8 cellular contexts compared by ENCODE assay signal in the genomic region with DNA sequence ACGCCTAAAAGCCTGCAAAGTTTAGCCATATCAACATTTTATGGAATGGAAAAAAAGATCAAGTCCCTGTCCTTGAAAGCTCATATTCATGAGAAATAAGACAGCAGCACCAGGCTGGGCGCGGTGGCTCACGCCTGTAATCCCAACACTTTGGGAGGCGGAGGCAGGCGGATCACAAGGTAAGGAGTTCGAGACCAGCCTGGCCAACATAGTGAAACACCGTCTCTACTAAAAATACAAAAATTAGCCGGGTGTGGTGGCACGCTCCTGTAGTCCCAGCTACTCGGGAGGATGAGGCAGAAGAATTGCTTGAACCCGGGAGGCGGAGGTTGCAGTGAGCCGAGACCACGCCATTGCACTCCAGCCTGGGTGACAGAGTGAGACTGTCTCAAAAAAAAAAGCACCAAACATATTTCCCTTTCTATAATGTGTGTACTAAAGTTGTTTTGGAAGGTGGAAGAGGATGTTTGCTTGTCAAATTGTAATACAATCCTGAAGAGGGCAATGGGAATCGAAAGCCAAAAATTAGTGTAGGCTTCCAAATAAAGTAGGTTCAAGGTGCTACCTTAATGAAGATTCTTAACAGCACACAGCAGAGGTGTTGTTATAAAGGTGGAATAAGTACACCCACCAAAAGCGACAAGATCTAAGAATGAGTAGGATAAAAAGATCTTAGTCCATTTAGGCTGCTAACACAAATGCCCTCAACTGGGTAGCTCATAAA. TPM values are rescaled to one million over a fixed set of nuclear protein-coding genes. Genes with fewer than 3 reads are reported as not detected.
DNase-seq lines count a peak whose midpoint lies in the region; TF ChIP-seq lines count a peak whose summit lies in the region.
"Not testable (repeated sequence)": the region's sequence is repeated elsewhere in the genome, so short reads cannot be mapped to it uniquely, and the experiment has no call there.

No MANE protein-coding gene starts in this region.

- H3K4me1 Mint-ChIP-seq in CD14-positive monocyte, result peaks cover 25% of the 10 kb centered on the region
- H3K4me1 Mint-ChIP-seq in IgD-negative memory B cell, result peaks cover 30 to 31% (median 30%) of the 10 kb centered on the region in 3 donors
- peaks cover 20% of the 10 kb centered on the region for H3K4me1 Mint-ChIP-seq in endothelial cell (ENCODE audit: unreplicated experiment)
- H3K4me1 Mint-ChIP-seq in neural progenitor cell, result peaks cover 25% of the 10 kb centered on the region

- not testable (repeated sequence) for H2AFZ ChIP-seq in neural progenitor cell (replicated peaks)

- H3K4me1 ChIP-seq in ascending aorta (peaks cover 0 to 22% of the 10 kb centered on the region in 2 donors), neural progenitor cell (peaks cover 14% of the 10 kb centered on the region), stomach smooth muscle (ENCODE audit: control insufficient read depth, insufficient read depth, low read length) (peaks cover 16% of the 10 kb centered on the region)
- not testable (repeated sequence) for H3K4me1 ChIP-seq in iPS-20b (ENCODE audit: insufficient read depth, low read length)

- H3K4me2 ChIP-seq in neural progenitor cell, result peak overlapping the region; percentile 80

- peaks cover 36% of the 10 kb centered on the region for H3K79me2 ChIP-seq in neural progenitor cell (ENCODE audit: low read depth)

- not testable (repeated sequence) for H4K20me1 ChIP-seq in neural progenitor cell (ENCODE audit: low read depth)

- not testable (repeated sequence) for H3K9me3 Mint-ChIP-seq in CD14-positive monocyte; IgD-negative memory B cell; endothelial cell (ENCODE audit: unreplicated experiment); neural progenitor cell

- H3K9ac ChIP-seq in iPS-20b (ENCODE audit: low read depth, low read length) (peak overlapping the region; percentile 96), stomach smooth muscle (ENCODE audit: low read length in 2 of 2) (peak overlapping the region; percentile 79 to 98)
- not testable (repeated sequence) for H3K9ac ChIP-seq in neural progenitor cell

- DNase-seq in CD14-positive monocyte (ENCODE audit: low spot score); ascending aorta (ENCODE audit: low spot score in 2 of 2); endothelial cell (ENCODE audit: low spot score); neural progenitor cell (ENCODE audit: low spot score): not testable (repeated sequence)

- H3K27me3 ChIP-seq in ascending aorta; iPS-20b (ENCODE audit: insufficient read depth, low read length); neural progenitor cell; stomach smooth muscle (ENCODE audit: control insufficient read depth in 1 of 2, insufficient read depth in 2 of 2, low read length in 2 of 2): not testable (repeated sequence)

- H3K9me3 ChIP-seq in ascending aorta; iPS-20b (ENCODE audit: insufficient read depth, low read depth, low read length); neural progenitor cell (ENCODE audit: low read depth); stomach smooth muscle (ENCODE audit: control insufficient read depth in 2 of 2, low read length in 2 of 2): not testable (repeated sequence)

- H3F3A ChIP-seq in neural progenitor cell (ENCODE audit: low read depth), result peaks cover 25% of the 10 kb centered on the region

- intact Hi-C loops in CD14-positive monocyte (cut with micrococcal nuclease), result loop anchor here (5.0 to 10.0 kb wide), 3 partner anchors 68 to 331 kb away; partner anchors contain the start of genes FBXO33 (in 2 of the 2), PNN (in 1 of the 2) and TRAPPC6B (in 1 of the 2)
- intact Hi-C loops in ascending aorta (cut with DNase I), result not testable (repeated sequence)

- H3K27ac ChIP-seq in VCaP, result peak overlapping the region; percentile 81
- peak overlapping the region; percentile 98 to 99 for H3K27ac ChIP-seq in ascending aorta
- H3K27ac ChIP-seq in iPS-20b (ENCODE audit: low read length), result peak overlapping the region; percentile 82
- peak overlapping the region; percentile 81 for H3K27ac ChIP-seq in neural progenitor cell
- peak overlapping the region; percentile 95 for H3K27ac ChIP-seq in stomach smooth muscle (ENCODE audit: low read length)

- not testable (repeated sequence) for H3K27me3 Mint-ChIP-seq in CD14-positive monocyte (ENCODE audit: low read depth in 3 of 3); IgD-negative memory B cell; neural progenitor cell (ENCODE audit: insufficient read depth, low read depth)
- H3K27me3 Mint-ChIP-seq in endothelial cell (ENCODE audit: unreplicated experiment), result peaks cover 11% of the 10 kb centered on the region

- H3K4me3 ChIP-seq in ascending aorta (peak overlapping the region; percentile 83 to 95), iPS-20b (ENCODE audit: low read length) (peak overlapping the region; percentile 88), neural progenitor cell (peak overlapping the region; percentile 77), stomach smooth muscle (ENCODE audit: low read length in 2 of 2) (peak overlapping the region; percentile 93 to 95)

- not testable (repeated sequence) for TF ChIP-seq CTCF in CD14-positive monocyte (IDR thresholded peaks at IDR 0.05); VCaP (conservative IDR thresholded peaks at IDR 0.05); ascending aorta (IDR thresholded peaks at IDR 0.05); endothelial cell (IDR thresholded peaks at IDR 0.05; ENCODE audit: unreplicated experiment); neural progenitor cell (IDR thresholded peaks at IDR 0.05)

- H3K27ac Mint-ChIP-seq in CD14-positive monocyte (peak overlapping the region in 6 of 7 donors; percentile 87 to 95 (median 93)), IgD-negative memory B cell (peak overlapping the region; percentile 94 to 99 (median 96)), endothelial cell (ENCODE audit: unreplicated experiment) (peak overlapping the region; percentile 85), neural progenitor cell (peak overlapping the region; percentile 84)

- H3K36me3 ChIP-seq in ascending aorta; iPS-20b (ENCODE audit: insufficient read depth, low read depth, low read length); neural progenitor cell; stomach smooth muscle (ENCODE audit: control insufficient read depth in 2 of 2, insufficient read depth in 2 of 2, low read length in 2 of 2): not testable (repeated sequence)

- H3K4me3 Mint-ChIP-seq in CD14-positive monocyte (peak overlapping the region; percentile 93 to 94), IgD-negative memory B cell (peak overlapping the region; percentile 93 to 98 (median 96)), endothelial cell (ENCODE audit: unreplicated experiment) (peak overlapping the region; percentile 92), neural progenitor cell (peak overlapping the region; percentile 93)

- not testable (repeated sequence) for H3K36me3 Mint-ChIP-seq in CD14-positive monocyte; IgD-negative memory B cell; endothelial cell (ENCODE audit: low read depth, unreplicated experiment); neural progenitor cell

RNA-seq across cellular contexts. Expression of gene SEC23A, which starts 1.2 kb away (rescaled TPM):
- 10 to 100 TPM; 36.4 to 37.3 TPM for polyA plus RNA-seq in CD14-positive monocyte
- 23.0 TPM for polyA plus RNA-seq in IgD-negative memory B cell
- 74.8 TPM for total RNA-seq in ascending aorta
- total RNA-seq in endothelial cell (ENCODE audit: unreplicated experiment), result 44.1 TPM
- total RNA-seq in neural progenitor cell (ENCODE audit: low replicate concordance), result 46.9 and 60.0 TPM in 2 replicates

RNA-seq across cellular contexts. Expression of gene GEMIN2, which starts 9.9 kb away (rescaled TPM):
- polyA plus RNA-seq in CD14-positive monocyte, result 10 to 100 TPM; 10.2 to 11.8 TPM
- 17.1 TPM for polyA plus RNA-seq in IgD-negative memory B cell
- 23.8 TPM for total RNA-seq in ascending aorta
- total RNA-seq in endothelial cell (ENCODE audit: unreplicated experiment), result 21.4 TPM
- total RNA-seq in neural progenitor cell (ENCODE audit: low replicate concordance), result 65.3 and 71.8 TPM in 2 replicates
